34 cellular contexts compared by ENCODE assay signal in the genomic region with DNA sequence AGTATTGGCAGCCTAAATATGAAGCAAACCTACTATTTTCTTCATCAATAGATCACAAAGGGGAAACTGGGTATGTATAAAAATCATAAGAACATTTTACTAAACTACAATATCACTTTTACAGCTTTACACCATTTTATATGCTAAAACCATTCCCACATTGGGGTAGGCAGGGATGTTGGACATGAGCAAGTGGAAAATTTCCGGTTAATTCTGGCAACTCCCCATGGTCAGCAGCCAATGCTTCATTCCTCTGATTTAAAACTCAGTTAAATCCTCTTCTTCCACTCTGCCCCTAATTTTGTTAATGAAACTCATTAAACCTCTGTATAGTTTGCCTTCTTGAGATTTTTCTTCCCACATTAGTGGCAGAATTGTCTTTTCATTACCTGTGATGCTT.
"Had no signal": no experiment of that assay in that cellular context is flagged by ENCODE, and none has a peak within 500 bp of the region (broad histone marks: within the 10 kb centered on the region; RNA-seq: fewer than 3 reads in every experiment).

No MANE protein-coding gene starts in this region.

- H3K4me1 Mint-ChIP-seq: activated B cell treated with CpG ODN at 0.5 μM for 24 hours, T-helper 17 cell had no signal

- H3K27ac Mint-ChIP-seq: activated B cell treated with CpG ODN at 0.5 μM for 24 hours; activated CD4-positive, alpha-beta memory T cell treated with anti-CD3 and anti-CD28 coated beads for 36 hours; activated CD8-positive, alpha-beta T cell treated with anti-CD3 and anti-CD28 coated beads, Interleukin-2, amount 10 ng/mL, durations not matched to agents 7 days and 5 days; activated naive CD8-positive, alpha-beta T cell; activated T-cell treated with anti-CD3 and anti-CD28 coated beads, Interleukin-2, amount 50 U/mL, for 24 hours; activated T-cell treated with anti-CD3 and anti-CD28 coated beads, Interleukin-2, amount 50 U/mL, for 72 hours; endodermal cell; T-helper 17 cell; T-helper 2 cell treated with Interferon-gamma antibody and Interleukin-4, amounts not matched to agents 5 μg/mL and 100 μg/mL, for 36 hours had no signal

- H3K27me3 ChIP-seq: body of pancreas, cardiac muscle cell, colonic mucosa, dorsolateral prefrontal cortex, gastroesophageal sphincter, heart right ventricle, hepatocyte had no signal

- H3K27me3 Mint-ChIP-seq: activated B cell treated with CpG ODN at 0.5 μM for 24 hours, T-helper 17 cell had no signal

- DNase-seq: activated B cell treated with CpG ODN at 0.5 μM for 24 hours; activated CD4-positive, alpha-beta memory T cell treated with anti-CD3 and anti-CD28 coated beads for 36 hours; activated CD4-positive, alpha-beta T cell treated with anti-CD3 and anti-CD28 coated beads for 48 hours; activated CD4-positive, alpha-beta T cell treated with anti-CD3 and anti-CD28 coated beads, Interleukin-2, amount 50 U/mL, for 1 hour; activated CD8-positive, alpha-beta memory T cell treated with anti-CD3 and anti-CD28 coated beads, Interleukin-2, amount 50 U/mL, for 48 hours; activated CD8-positive, alpha-beta T cell treated with anti-CD3 and anti-CD28 coated beads, Interleukin-2, amount 10 ng/mL, durations not matched to agents 7 days and 5 days; activated gamma-delta T cell; activated naive CD4-positive, alpha-beta T cell; activated naive CD4-positive, alpha-beta T cell treated with anti-CD3 and anti-CD28 coated beads, Interleukin-2, amount 50 U/mL, for 16 hours; activated T-cell treated with anti-CD3 and anti-CD28 coated beads for 4 hours; activated T-cell treated with anti-CD3 and anti-CD28 coated beads, Interleukin-2, amount 50 U/mL, for 24 hours; activated T-cell treated with anti-CD3 and anti-CD28 coated beads, Interleukin-2, amount 50 U/mL, for 72 hours; amniotic stem cell; anterior cingulate cortex; body of pancreas; central memory CD4-positive, alpha-beta T cell; cerebellar nuclear complex; colonic mucosa; dorsolateral prefrontal cortex; effector memory CD4-positive, alpha-beta T cell; endodermal cell; foreskin melanocyte; heart right ventricle; T-helper 1 cell; T-helper 17 cell; T1000; WERI-Rb-1 had no signal

- H3K79me2 ChIP-seq: hepatocyte had no signal

- H3K36me3 ChIP-seq: cardiac muscle cell, colonic mucosa, gastroesophageal sphincter, heart right ventricle, WERI-Rb-1 had no signal

- H2AFZ ChIP-seq: hepatocyte had no signal

- H3K4me3 ChIP-seq: body of pancreas, cardiac muscle cell, colonic mucosa, dorsolateral prefrontal cortex, gastroesophageal sphincter, heart right ventricle, hepatocyte had no signal

- H3K4me1 ChIP-seq: body of pancreas, colonic mucosa, gastroesophageal sphincter, heart right ventricle had no signal

- H3K9me3 ChIP-seq: body of pancreas, colonic mucosa, gastroesophageal sphincter had no signal

- H3K4me2 ChIP-seq: hepatocyte had no signal

- H3K9me3 Mint-ChIP-seq: activated T-cell treated with anti-CD3 and anti-CD28 coated beads, Interleukin-2, amount 50 U/mL, for 24 hours; activated T-cell treated with anti-CD3 and anti-CD28 coated beads, Interleukin-2, amount 50 U/mL, for 72 hours; T-helper 2 cell treated with Interferon-gamma antibody and Interleukin-4, amounts not matched to agents 5 μg/mL and 100 μg/mL, for 36 hours had no signal

- H3K4me3 Mint-ChIP-seq: activated B cell treated with CpG ODN at 0.5 μM for 24 hours; activated CD4-positive, alpha-beta memory T cell treated with anti-CD3 and anti-CD28 coated beads for 36 hours; activated CD8-positive, alpha-beta T cell treated with anti-CD3 and anti-CD28 coated beads, Interleukin-2, amount 10 ng/mL, durations not matched to agents 7 days and 5 days; activated naive CD8-positive, alpha-beta T cell; activated T-cell treated with anti-CD3 and anti-CD28 coated beads, Interleukin-2, amount 50 U/mL, for 24 hours; activated T-cell treated with anti-CD3 and anti-CD28 coated beads, Interleukin-2, amount 50 U/mL, for 72 hours; endodermal cell; T-helper 17 cell; T-helper 2 cell treated with Interferon-gamma antibody and Interleukin-4, amounts not matched to agents 5 μg/mL and 100 μg/mL, for 36 hours had no signal

- ATAC-seq: activated CD4-positive, CD25-positive, alpha-beta regulatory T cell treated with anti-CD3 and anti-CD28 coated beads, Interleukin-2, amount 50 U/mL, for 24 hours; activated CD8-positive, alpha-beta T cell treated with anti-CD3 and anti-CD28 coated beads, Interleukin-2, amount 10 ng/mL, durations not matched to agents 7 days and 5 days; activated T-cell treated with anti-CD3 and anti-CD28 coated beads, Interleukin-2, amount 50 U/mL, for 72 hours; body of pancreas; esophagus mucosa; gastroesophageal sphincter; heart right ventricle; T-helper 17 cell had no signal

- H3K27ac ChIP-seq: body of pancreas, cardiac muscle cell, colonic mucosa, dorsolateral prefrontal cortex, gastroesophageal sphincter, heart right ventricle, hepatocyte, WERI-Rb-1 had no signal

- H3K36me3 Mint-ChIP-seq: activated CD4-positive, alpha-beta memory T cell treated with anti-CD3 and anti-CD28 coated beads for 36 hours; activated naive CD8-positive, alpha-beta T cell had no signal
